8 cellular contexts compared by ENCODE assay signal in genomic region chr1:239814306-239814881, GRCh38.
DNase-seq lines count a peak whose midpoint lies in the region; TF ChIP-seq lines count a peak whose summit lies in the region.

No MANE protein-coding gene starts in this region.

- intact Hi-C loops in activated CD4-positive, alpha-beta T cell treated with anti-CD3 and anti-CD28 coated beads, Interleukin-2, amount 10 ng/mL, durations not matched to agents 24 days and 14 days (cut with micrococcal nuclease) = loop anchor here (2.0 kb wide), 1 partner anchor 96 kb away; no protein-coding TSS in a partner anchor
- intact Hi-C loops in tibial artery (cut with DNase I; ENCODE audit: low total_unique reads) = no loop called here

- peaks cover 0 to 29% (median 20%) of the 10 kb centered on the region in 4 donors for H3K4me1 ChIP-seq in tibial artery

- DNase-seq in activated naive CD4-positive, alpha-beta T cell treated with Interleukin-2 at 50 U/mL for 16 hours = peak; percentile 27
- no peak for DNase-seq in activated naive CD4-positive, alpha-beta T cell (lab: John Stamatoyannopoulos, UW)
- DNase-seq in activated CD4-positive, alpha-beta T cell treated with anti-CD3 and anti-CD28 coated beads, Interleukin-2, amount 10 ng/mL, durations not matched to agents 24 days and 14 days = peak; percentile 58
- DNase-seq in hepatic stellate cell (ENCODE audit: low spot score) (peak; percentile 9), tibial artery (no peak), NCI-H2227 treated with DMSO at 0.1 percent for 48 hours (lab: John Stamatoyannopoulos, UW) (no peak), substantia nigra (lab: John Stamatoyannopoulos, UW) (no peak)
- no peak for DNase-seq in activated effector memory CD4-positive, alpha-beta T cell treated with Interleukin-2 at 50 U/mL for 16 hours

- no peaks in the 10 kb centered on the region for H3K36me3 Mint-ChIP-seq in activated CD4-positive, alpha-beta T cell treated with anti-CD3 and anti-CD28 coated beads, Interleukin-2, amount 10 ng/mL, durations not matched to agents 24 days and 14 days (ENCODE audit: low read depth)

- no peaks in the 10 kb centered on the region for H3K27me3 Mint-ChIP-seq in activated CD4-positive, alpha-beta T cell treated with anti-CD3 and anti-CD28 coated beads, Interleukin-2, amount 10 ng/mL, durations not matched to agents 24 days and 14 days

- H3K9me3 Mint-ChIP-seq in activated CD4-positive, alpha-beta T cell treated with anti-CD3 and anti-CD28 coated beads, Interleukin-2, amount 10 ng/mL, durations not matched to agents 24 days and 14 days = no peaks in the 10 kb centered on the region

- H3K36me3 ChIP-seq in tibial artery = no peaks in the 10 kb centered on the region

- H3K27me3 ChIP-seq in tibial artery = no peaks in the 10 kb centered on the region

- TF ChIP-seq CTCF in tibial artery (IDR thresholded peaks at IDR 0.05) = no peak

- H3K4me3 Mint-ChIP-seq in activated CD4-positive, alpha-beta T cell treated with anti-CD3 and anti-CD28 coated beads, Interleukin-2, amount 10 ng/mL, durations not matched to agents 24 days and 14 days = no peak overlapping the region

- H3K27ac Mint-ChIP-seq in activated CD4-positive, alpha-beta T cell treated with anti-CD3 and anti-CD28 coated beads, Interleukin-2, amount 10 ng/mL, durations not matched to agents 24 days and 14 days = peak overlapping the region; percentile 62

- H3K4me1 Mint-ChIP-seq in activated CD4-positive, alpha-beta T cell treated with anti-CD3 and anti-CD28 coated beads, Interleukin-2, amount 10 ng/mL, durations not matched to agents 24 days and 14 days = peaks cover 19% of the 10 kb centered on the region

- H3K4me3 ChIP-seq in tibial artery = peak overlapping the region in 1 of 2 donors; percentile 11

- H3K9me3 ChIP-seq in tibial artery = no peaks in the 10 kb centered on the region

- H3K27ac ChIP-seq in tibial artery = peak overlapping the region; percentile 49 to 62
- no peak overlapping the region for H3K27ac ChIP-seq in substantia nigra (ENCODE audit: low read depth, low read length, poor library complexity, severe bottlenecking)

Comparison
In these comparisons a context has a peak if more than half of its experiments do, and no peak if none do; other contexts are left out.
1. DNase-seq: peak in activated naive CD4-positive, alpha-beta T cell treated with Interleukin-2 at 50 U/mL for 16 hours (single experiment), activated CD4-positive, alpha-beta T cell treated with anti-CD3 and anti-CD28 coated beads, Interleukin-2, amount 10 ng/mL, durations not matched to agents 24 days and 14 days (single experiment) and hepatic stellate cell (single experiment); none in activated naive CD4-positive, alpha-beta T cell (0 of 4), tibial artery (0 of 2), NCI-H2227 treated with DMSO at 0.1 percent for 48 hours (single experiment), substantia nigra (0 of 49) and activated effector memory CD4-positive, alpha-beta T cell treated with Interleukin-2 at 50 U/mL for 16 hours (single experiment).